Comparison of ENCODE assay signal across 8 cellular contexts in the genomic region with DNA sequence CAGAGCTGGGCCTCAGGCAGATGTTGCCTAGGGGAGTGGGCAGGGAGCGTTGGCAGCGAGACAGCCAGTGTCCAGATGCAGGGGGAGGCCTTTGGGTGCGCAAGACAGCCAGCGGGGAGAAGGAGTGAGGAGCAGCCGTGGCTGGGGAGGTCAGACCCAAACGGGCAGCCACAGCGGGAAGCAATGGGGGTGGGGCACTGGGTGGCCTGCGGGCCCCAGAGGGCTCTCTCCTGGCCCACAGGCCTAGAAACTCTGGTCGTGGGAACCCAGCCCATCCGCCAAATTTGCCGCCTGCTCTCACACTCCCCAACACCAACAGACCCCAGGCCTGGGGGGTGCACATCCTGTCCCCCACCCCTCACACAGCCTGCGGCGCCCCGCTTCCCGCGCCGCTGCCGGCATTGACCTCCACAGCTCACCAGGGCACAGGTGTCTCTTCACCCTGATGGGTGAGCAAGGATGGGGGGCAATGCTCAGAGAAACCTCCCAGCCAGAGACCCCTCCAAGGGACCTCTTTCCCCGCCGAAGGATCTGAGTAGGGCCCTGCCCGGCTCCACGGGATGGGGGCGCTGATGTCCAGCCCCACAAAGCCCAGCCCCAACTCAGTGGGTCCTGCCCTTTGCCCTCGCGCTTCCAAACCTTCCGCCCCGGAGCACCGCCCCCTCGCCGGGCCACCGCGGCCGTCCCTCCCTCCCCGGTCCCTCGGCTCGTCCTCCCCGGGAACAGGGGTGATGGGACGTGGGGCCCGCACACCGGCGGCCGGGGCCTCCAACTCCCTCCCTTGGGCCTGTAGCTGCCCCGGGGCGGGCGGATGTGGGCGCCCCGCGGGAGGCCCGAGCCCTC. TPM values are rescaled to one million over a fixed set of nuclear protein-coding genes. Genes with fewer than 3 reads are reported as not detected.
DNase-seq lines count a peak whose midpoint lies in the region; ATAC-seq and TF ChIP-seq lines count a peak whose summit lies in the region.

No MANE protein-coding gene starts in this region.

- RAD21 ChIA-PET in HCT116 (lab: Charles Lee; ENCODE audit: low non-redundant PET in 1 of 2, low total read pairs in 2 of 2, uncharacterized antibody in 2 of 2, unreplicated experiment in 2 of 2) = no interaction called here

- POLR2A ChIA-PET in HCT116 (lab: Charles Lee) = interaction anchor here (2.2 kb wide), 1 partner anchor 10 kb away, joined by 8 read pairs; no protein-coding TSS in a partner anchor
- POLR2A ChIA-PET in activated naive CD8-positive, alpha-beta T cell treated with anti-CD3 and anti-CD28 coated beads, Interleukin-2, amount 10 ng/mL, durations not matched to agents 7 days and 5 days (lab: Charles Lee) = interaction anchor here (0.6 to 11.3 kb wide), 11 partner anchors 13 to 1041 kb away, joined by 3 to 428 read pairs (median 6); a partner anchor contains a TSS

- BruUV-seq in HCT116 (replicated peaks; lab: Mats Ljungman, UMichigan) = no TSS peak

- intact Hi-C loops in HCT116 (cut with micrococcal nuclease) (no loop called here), left cardiac atrium (cut with DNase I) (no loop called here), posterior vena cava (cut with DNase I) (no loop called here)

- peaks cover 24% of the 10 kb centered on the region for H3K36me3 Mint-ChIP-seq in activated naive CD8-positive, alpha-beta T cell treated with anti-CD3 and anti-CD28 coated beads, Interleukin-2, amount 10 ng/mL, durations not matched to agents 7 days and 5 days

- H3K4me3 ChIP-seq in DOHH2 (ENCODE audit: low read length) (peak overlapping the region; percentile 85), HCT116 (replicated peaks in 1 of 2; ENCODE audit: low read depth in 1 of 2, low read length in 2 of 2) (peak overlapping the region; percentile 70 to 86)

- peaks cover 83% of the 10 kb centered on the region for H3K4me1 ChIP-seq in DOHH2 (ENCODE audit: control insufficient read depth, low read length)
- H3K4me1 ChIP-seq in HCT116 (ENCODE audit: control insufficient read depth in 1 of 2, insufficient read depth in 2 of 2, low read length in 2 of 2) = peaks cover 35 to 76% of the 10 kb centered on the region in 2 experiments

- peak; percentile 65 for TF ChIP-seq CTCF in DOHH2 (IDR thresholded peaks at IDR 0.05; ENCODE audit: low read depth, low read length, poor library complexity, severe bottlenecking)
- peak in 2 of 3 experiments; percentile 26 to 33; a peak in 4 of 6 replicates for TF ChIP-seq CTCF in HCT116 (IDR thresholded peaks at IDR 0.05 in 2 of 3, conservative IDR thresholded peaks at IDR 0.05 in 1 of 3; ENCODE audit: borderline replicate concordance in 1 of 3, insufficient read depth in 1 of 3, low read depth in 2 of 3, low read length in 2 of 3)

- no peak overlapping the region for H2AFZ ChIP-seq in HCT116 (ENCODE audit: low read depth, low read length, poor library complexity, severe bottlenecking)

- DNase-seq in HCT116 (ENCODE audit: low read depth, low spot score) = no peak
- DNase-seq in NOMO-1 treated with dmso at 0.1 percent for 144 hours (lab: John Stamatoyannopoulos, UW; ENCODE audit: unreplicated experiment) = peak; percentile 25
- DNase-seq in activated naive CD8-positive, alpha-beta T cell treated with anti-CD3 and anti-CD28 coated beads, Interleukin-2, amount 10 ng/mL, durations not matched to agents 7 days and 5 days = peak; percentile 77
- DNase-seq in left cardiac atrium = peak; percentile 79
- peak; percentile 93 for DNase-seq in posterior vena cava (ENCODE audit: low spot score)
- DNase-seq in DMS153 treated with DMSO at 0.1 percent for 48 hours (lab: John Stamatoyannopoulos, UW; ENCODE audit: unreplicated experiment) = no peak

- H3K4me2 ChIP-seq in DOHH2 (ENCODE audit: low read length) (peak overlapping the region; percentile 87), HCT116 (ENCODE audit: low read length) (peak overlapping the region; percentile 100)

- H3K27me3 Mint-ChIP-seq in activated naive CD8-positive, alpha-beta T cell treated with anti-CD3 and anti-CD28 coated beads, Interleukin-2, amount 10 ng/mL, durations not matched to agents 7 days and 5 days = no peaks in the 10 kb centered on the region

- H3K9me3 ChIP-seq in DOHH2 (ENCODE audit: control insufficient read depth, insufficient read depth, low read length) (no peaks in the 10 kb centered on the region), HCT116 (ENCODE audit: control insufficient read depth in 1 of 2, insufficient read depth in 1 of 2, low read depth in 1 of 2, low read length in 2 of 2) (no peaks in the 10 kb centered on the region)

- H3K36me3 ChIP-seq in DOHH2 (ENCODE audit: control insufficient read depth, low read length) (peaks cover 42% of the 10 kb centered on the region), HCT116 (ENCODE audit: control insufficient read depth in 1 of 2, insufficient read depth in 2 of 2, low read length in 2 of 2) (no peaks in the 10 kb centered on the region)

- H3K9me2 ChIP-seq in DOHH2 (replicated peaks; ENCODE audit: control insufficient read depth, low read length) (no peaks in the 10 kb centered on the region), HCT116 (ENCODE audit: insufficient read depth) (no peaks in the 10 kb centered on the region)

- TF ChIP-seq POLR2A in HCT116 (IDR thresholded peaks at IDR 0.05; ENCODE audit: borderline replicate concordance, extremely low read depth, insufficient read depth, insufficient read length) = no peak

- H3K79me2 ChIP-seq in DOHH2 (ENCODE audit: control insufficient read depth, low read length) = peaks cover 61% of the 10 kb centered on the region
- H3K79me2 ChIP-seq in HCT116 (ENCODE audit: insufficient read depth, low read length) = peaks cover 57% of the 10 kb centered on the region

- H3F3A ChIP-seq in DOHH2 (ENCODE audit: control insufficient read depth, insufficient read depth) = peaks cover 26% of the 10 kb centered on the region

- H4K20me1 ChIP-seq in DOHH2 (ENCODE audit: control insufficient read depth, insufficient read depth, low read depth, low read length) = 0 out of 2 replicates have a peak, but pooled peaks cover 2% of the 10 kb centered on the region
- no peaks in the 10 kb centered on the region for H4K20me1 ChIP-seq in HCT116 (ENCODE audit: insufficient read depth)

- peaks cover 57% of the 10 kb centered on the region for H3K4me1 Mint-ChIP-seq in activated naive CD8-positive, alpha-beta T cell treated with anti-CD3 and anti-CD28 coated beads, Interleukin-2, amount 10 ng/mL, durations not matched to agents 7 days and 5 days

- H3K27me3 ChIP-seq in DOHH2 (ENCODE audit: control insufficient read depth, low read length) (no peaks in the 10 kb centered on the region), HCT116 (ENCODE audit: insufficient read depth, low read length) (no peaks in the 10 kb centered on the region)

- CTCF ChIA-PET in HCT116 (lab: Charles Lee) = interaction anchor here (0.7 to 2.9 kb wide), 3 partner anchors 19 to 86 kb away, joined by 4 to 26 read pairs (median 5); a partner anchor contains a TSS

- peak overlapping the region; percentile 97 for H3K9ac ChIP-seq in HCT116 (ENCODE audit: low read length)

- H3K4me3 Mint-ChIP-seq in activated naive CD8-positive, alpha-beta T cell treated with anti-CD3 and anti-CD28 coated beads, Interleukin-2, amount 10 ng/mL, durations not matched to agents 7 days and 5 days = peak overlapping the region; percentile 88

- ATAC-seq in HCT116 = peak; percentile 18
- ATAC-seq in activated naive CD8-positive, alpha-beta T cell treated with anti-CD3 and anti-CD28 coated beads, Interleukin-2, amount 10 ng/mL, durations not matched to agents 7 days and 5 days (ENCODE audit: low read depth) = peak; percentile 23
- peak; percentile 11 to 31 for ATAC-seq in left cardiac atrium
- no peak for ATAC-seq in HG03196 (IDR thresholded peaks at IDR 0.05; ENCODE audit: unreplicated experiment)

- no peak for TF ChIP-seq RAD21 in HCT116 (IDR thresholded peaks at IDR 0.05; ENCODE audit: low read depth)

- H3K27ac ChIP-seq in DOHH2 (ENCODE audit: low read depth, low read length) (peak overlapping the region; percentile 99), HCT116 (ENCODE audit: low read depth, low read length) (peak overlapping the region; percentile 98)

- H3K27ac Mint-ChIP-seq in activated naive CD8-positive, alpha-beta T cell treated with anti-CD3 and anti-CD28 coated beads, Interleukin-2, amount 10 ng/mL, durations not matched to agents 7 days and 5 days = peak overlapping the region; percentile 98

- no peaks in the 10 kb centered on the region for H3K9me3 Mint-ChIP-seq in activated naive CD8-positive, alpha-beta T cell treated with anti-CD3 and anti-CD28 coated beads, Interleukin-2, amount 10 ng/mL, durations not matched to agents 7 days and 5 days

TF ChIP-seq in HCT116, 20 proteins besides CTCF, POLR2A, EP300 and RAD21:
- TF ChIP-seq SIN3A (IDR thresholded peaks at IDR 0.05; ENCODE audit: low read depth) (no peak), TCF7L2 (IDR thresholded peaks at IDR 0.05; ENCODE audit: borderline replicate concordance, extremely low read depth, insufficient read depth, insufficient read length) (peak; percentile 19)

RNA-seq across cellular contexts. Expression of a gene that starts 0.8 kb away (rescaled TPM):
- total RNA-seq in HCT116 (2021; ENCODE audit: unreplicated experiment) (38.1 TPM), left cardiac atrium (10 to 100 TPM; 41.6 to 58.0 TPM), posterior vena cava (100 to 1,000 TPM; 111 to 126 TPM)
- 23.3 and 24.6 TPM in 2 replicates for polyA plus RNA-seq in HCT116 (2012)
- total RNA-seq in activated naive CD8-positive, alpha-beta T cell treated with anti-CD3 and anti-CD28 coated beads, Interleukin-2, amount 10 ng/mL, durations not matched to agents 7 days and 5 days = 100 to 1,000 TPM; 200 to 215 TPM

RNA-seq across cellular contexts. Expression of a gene that starts 45.9 kb away (rescaled TPM):
- total RNA-seq in HCT116 (2021; ENCODE audit: unreplicated experiment) (20.0 TPM), left cardiac atrium (10 to 100 TPM; 22.1 to 28.9 TPM), posterior vena cava (10 to 100 TPM; 28.5 to 33.8 TPM)
- 12.2 and 15.7 TPM in 2 replicates for polyA plus RNA-seq in HCT116 (2012)
- total RNA-seq in activated naive CD8-positive, alpha-beta T cell treated with anti-CD3 and anti-CD28 coated beads, Interleukin-2, amount 10 ng/mL, durations not matched to agents 7 days and 5 days = 10 to 100 TPM; 13.4 to 13.9 TPM

Comparison
In these comparisons a context has a peak if more than half of its experiments do, and no peak if none do; other contexts are left out.
1. DNase-seq: peak in NOMO-1 treated with dmso at 0.1 percent for 144 hours (single experiment), activated naive CD8-positive, alpha-beta T cell treated with anti-CD3 and anti-CD28 coated beads, Interleukin-2, amount 10 ng/mL, durations not matched to agents 7 days and 5 days (single experiment), left cardiac atrium (single experiment) and posterior vena cava (single experiment); none in HCT116 (single experiment) and DMS153 treated with DMSO at 0.1 percent for 48 hours (single experiment).